1 cellular context compared by ENCODE assay signal in genomic region chr12:53320352-53321195, GRCh38.
TF ChIP-seq lines count a peak whose summit lies in the region.

No MANE protein-coding gene starts in this region.

TF ChIP-seq in SK-N-SH, 30 proteins besides CTCF, POLR2A, EP300 and RAD21 (continued from another document):
- TF ChIP-seq RCOR1 (IDR thresholded peaks at IDR 0.05; ENCODE audit: low read length) = no peak
